20 cellular contexts compared by ENCODE assay signal in the genomic region with DNA sequence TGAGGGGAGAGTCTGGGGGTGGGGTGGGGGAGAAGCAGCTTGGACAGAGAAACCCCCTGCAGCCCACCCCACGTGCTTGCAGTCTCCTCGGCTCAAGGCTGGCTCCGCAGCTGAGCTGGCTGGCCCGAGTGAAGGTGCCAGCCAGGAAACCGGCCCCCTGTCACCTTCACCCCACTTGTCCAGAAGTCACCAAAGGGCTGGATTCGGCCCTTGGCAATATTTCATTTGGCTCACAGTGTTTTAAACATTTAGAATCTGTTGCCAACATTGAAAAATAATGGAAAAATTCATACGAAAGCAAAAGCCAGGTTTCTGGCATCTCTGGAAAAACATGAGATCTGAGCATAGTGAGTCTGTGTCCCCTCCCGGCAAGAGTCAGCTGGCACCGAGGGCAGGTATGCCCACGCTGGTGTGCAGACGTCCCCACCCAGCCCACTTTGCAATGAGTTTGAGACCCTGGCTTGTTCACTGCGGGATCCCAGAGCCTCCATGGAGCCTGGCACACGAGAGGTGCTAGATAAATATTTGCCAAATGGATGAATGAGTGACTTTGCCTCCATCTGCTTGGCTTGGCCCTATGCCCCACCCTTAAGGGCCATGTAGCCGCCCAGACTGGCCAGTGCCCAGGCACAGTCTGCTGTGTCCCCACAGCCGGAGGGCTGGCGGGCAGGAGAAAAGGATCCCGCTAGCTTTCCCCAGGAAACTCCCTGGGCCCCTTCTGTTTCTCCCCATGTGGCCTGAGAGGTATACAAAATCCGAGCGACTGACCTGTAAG. TPM values are rescaled to one million over a fixed set of nuclear protein-coding genes. Genes with fewer than 3 reads are reported as not detected.
DNase-seq lines count a peak whose midpoint lies in the region; ATAC-seq and TF ChIP-seq lines count a peak whose summit lies in the region.
"Had no signal": no experiment of that assay in that cellular context is flagged by ENCODE, and none has a peak within 500 bp of the region (broad histone marks: within the 10 kb centered on the region; RNA-seq: fewer than 3 reads in every experiment).

No MANE protein-coding gene starts in this region.

- no peak overlapping the region for H2AK5ac ChIP-seq in trophoblast cell (ENCODE audit: low read length)

- ATAC-seq in GM18519 (IDR thresholded peaks at IDR 0.05; ENCODE audit: low FRiP score, unreplicated experiment), result no peak
- ATAC-seq: stimulated activated naive CD8-positive, alpha-beta T cell treated with anti-CD3 and anti-CD28 coated beads, Interleukin-15, Interleukin-2, amounts not matched to agents 100 U/mL and 50 U/mL, for 24 hours had no signal

- no peak overlapping the region for H4K8ac ChIP-seq in trophoblast cell (ENCODE audit: low read depth, low read length)

- H3K4me2 ChIP-seq in trophoblast cell (ENCODE audit: low read length), result no peak overlapping the region

- H2BK5ac ChIP-seq in trophoblast cell (ENCODE audit: low read depth, low read length, poor library complexity), result no peak overlapping the region

- peak overlapping the region; percentile 26 for H3K4me3 ChIP-seq in coronary artery
- no peak overlapping the region for H3K4me3 ChIP-seq in trophoblast cell (ENCODE audit: low read depth, low read length)
- no peak overlapping the region for H3K4me3 ChIP-seq in testis

- H3K4ac ChIP-seq in trophoblast cell (ENCODE audit: low read depth, low read length), result no peak overlapping the region

- no peak overlapping the region for H2BK120ac ChIP-seq in trophoblast cell (ENCODE audit: insufficient read depth, low read length, poor library complexity)

- no peak for TF ChIP-seq POLR2A in testis (IDR thresholded peaks at IDR 0.05)

- H3K27ac ChIP-seq in coronary artery, result no peak overlapping the region
- no peak overlapping the region for H3K27ac ChIP-seq in trophoblast cell (ENCODE audit: low read depth, low read length)
- H3K27ac ChIP-seq in testis, result no peak overlapping the region

- peaks cover 2% of the 10 kb centered on the region for H3K9me3 ChIP-seq in trophoblast cell (ENCODE audit: insufficient read depth, low read depth, low read length)
- H3K9me3 ChIP-seq in testis, result no peaks in the 10 kb centered on the region

- DNase-seq in DMS53 treated with DMSO at 0.1 percent for 48 hours (lab: John Stamatoyannopoulos, UW; ENCODE audit: unreplicated experiment), result peak; percentile 51
- DNase-seq in NCI-H446 (lab: John Stamatoyannopoulos, UW), result peak; percentile 20 to 75
- no peak for DNase-seq in coronary artery (ENCODE audit: low spot score)
- DNase-seq in trophoblast cell, result no peak
- DNase-seq in inferior parietal cortex (ENCODE audit: extremely low spot score), result no peak
- DNase-seq in stimulated activated CD4-positive, alpha-beta T cell treated with anti-CD3 and anti-CD28 coated beads, Interleukin-4, amount 100 ng/mL, for 4 hours, result no peak
- DNase-seq in testis, result no peak
- DNase-seq: activated CD4-positive, alpha-beta T cell treated with anti-CD3 and anti-CD28 coated beads, Interleukin-2, amount 10 ng/mL, durations not matched to agents 24 days and 14 days; activated CD8-positive, alpha-beta memory T cell treated with anti-CD3 and anti-CD28 coated beads, Interleukin-2, amount 50 U/mL, for 48 hours; activated naive CD4-positive, alpha-beta T cell treated with Interleukin-2 at 50 U/mL for 16 hours; AML-193; GOT3; mesendoderm; NCI-H1694 treated with DMSO at 0.1 percent for 48 hours; stimulated activated naive CD8-positive, alpha-beta T cell treated with anti-CD3 and anti-CD28 coated beads, Interleukin-15, Interleukin-2, amounts not matched to agents 100 U/mL and 50 U/mL, for 24 hours had no signal

- no peak for TF ChIP-seq CTCF in coronary artery (IDR thresholded peaks at IDR 0.05)
- no peak for TF ChIP-seq CTCF in testis (IDR thresholded peaks at IDR 0.05)

- H3K27me3 ChIP-seq in trophoblast cell (ENCODE audit: insufficient read depth, low read length) (no peaks in the 10 kb centered on the region), testis (no peaks in the 10 kb centered on the region)

- WGBS in trophoblast cell (ENCODE audit: extremely low coverage, insufficient coverage, insufficient read length), result no CpG with 5 or more reads among the region's 19 CpGs
- WGBS in testis, 2 donors, result 66 to 68% methylated on average over 15 to 19 of the region's 19 CpGs

- no peak overlapping the region for H2BK12ac ChIP-seq in trophoblast cell (ENCODE audit: low read length)

- H4K12ac ChIP-seq in trophoblast cell (ENCODE audit: low read depth, low read length), result peak overlapping the region; percentile 44

- H3K36me3 ChIP-seq in trophoblast cell (ENCODE audit: control insufficient read depth in 1 of 2, insufficient read depth in 2 of 2, low read length in 2 of 2) (peaks cover 23 to 27% of the 10 kb centered on the region in 2 experiments), testis (ENCODE audit: low read depth, missing control alignments) (no peaks in the 10 kb centered on the region)

- peaks cover 0 to 2% of the 10 kb centered on the region in 2 experiments for H3K4me1 ChIP-seq in trophoblast cell (ENCODE audit: control insufficient read depth in 1 of 2, insufficient read depth in 2 of 2, low read length in 2 of 2)
- H3K4me1 ChIP-seq in testis, result peaks cover 3% of the 10 kb centered on the region

- H3K9ac ChIP-seq in trophoblast cell (ENCODE audit: low read length), result no peak overlapping the region

- no peak overlapping the region for H3K14ac ChIP-seq in trophoblast cell (ENCODE audit: low read length)

- no peak overlapping the region for H3K23ac ChIP-seq in trophoblast cell (ENCODE audit: low read length)

- H4K91ac ChIP-seq in trophoblast cell (ENCODE audit: low read depth, low read length), result no peak overlapping the region

- no peaks in the 10 kb centered on the region for H3K79me1 ChIP-seq in trophoblast cell (ENCODE audit: low read length)

- intact Hi-C loops in testis (cut with DNase I; ENCODE audit: low total_unique reads), result no loop called here

- H3K79me2 ChIP-seq in trophoblast cell (ENCODE audit: control insufficient read depth, insufficient read depth, low read length, poor library complexity), result no peaks in the 10 kb centered on the region

- no peak overlapping the region for H3K18ac ChIP-seq in trophoblast cell (ENCODE audit: low read length)

- H2AFZ ChIP-seq in trophoblast cell (ENCODE audit: insufficient read depth, low read length, poor library complexity), result no peak overlapping the region

RNA-seq across cellular contexts. Expression of gene MSI1, which starts 18.2 kb away (rescaled TPM):
- polyA plus RNA-seq in trophoblast cell (2013), result 6.1 and 6.8 TPM in 2 replicates
- total RNA-seq in testis, result 10 to 100 TPM in 1 of 2 donors, 1 to 10 TPM in 1; 7.4 to 14.8 TPM
- 25.1 TPM for polyA plus RNA-seq in testis (ENCODE audit: insufficient read depth, low read depth, low replicate concordance)
- total RNA-seq: dermis microvascular lymphatic vessel endothelial cell, M059J had no signal

RNA-seq across cellular contexts. Expression of gene PLA2G1B, which starts 23.2 kb away (rescaled TPM):
- not detected in 2 replicates for polyA plus RNA-seq in trophoblast cell (2013)
- total RNA-seq in testis, result under 1 TPM in 1 of 2 donors, not detected in 1; 0.94 TPM
- 3.6 TPM for polyA plus RNA-seq in testis (ENCODE audit: insufficient read depth, low read depth, low replicate concordance)
- total RNA-seq: activated CD4-positive, alpha-beta T cell treated with anti-CD3 and anti-CD28 coated beads, Interleukin-2, amount 10 ng/mL, durations not matched to agents 24 days and 14 days; dermis microvascular lymphatic vessel endothelial cell; M059J; renal cortical epithelial cell had no signal

RNA-seq across cellular contexts. Expression of gene SIRT4, which starts 48.6 kb away (rescaled TPM):
- 3.2 and 4.4 TPM in 2 replicates for polyA plus RNA-seq in trophoblast cell (2013)
- total RNA-seq in testis, result 1 to 10 TPM; 3.3 to 5.0 TPM
- polyA plus RNA-seq in testis (ENCODE audit: insufficient read depth, low read depth, low replicate concordance), result 10.0 TPM

RNA-seq across cellular contexts. Expression of gene RNU4-1, which starts 57.7 kb away (rescaled TPM):
- polyA plus RNA-seq in trophoblast cell (2013), result not detected in 2 replicates
- total RNA-seq in testis, result under 1 TPM; under 0.01 TPM
- polyA plus RNA-seq in testis (ENCODE audit: insufficient read depth, low read depth, low replicate concordance), result not detected
- total RNA-seq: M059J had no signal
- polyA plus RNA-seq: esophagus had no signal

RNA-seq across cellular contexts. Expression of gene RNU4-2, which starts 59.1 kb away (rescaled TPM):
- polyA plus RNA-seq in trophoblast cell (2013), result not detected in 2 replicates
- total RNA-seq in testis, result under 1 TPM; under 0.01 TPM
- not detected for polyA plus RNA-seq in testis (ENCODE audit: insufficient read depth, low read depth, low replicate concordance)
- polyA plus RNA-seq: esophagus had no signal

Comparison
In these comparisons a context has a peak if more than half of its experiments do, and no peak if none do; other contexts are left out.
1. DNase-seq: peak in DMS53 treated with DMSO at 0.1 percent for 48 hours (single experiment) and NCI-H446 (2 of 2); none in coronary artery (single experiment), trophoblast cell (0 of 2), inferior parietal cortex (single experiment), stimulated activated CD4-positive, alpha-beta T cell treated with anti-CD3 and anti-CD28 coated beads, Interleukin-4, amount 100 ng/mL, for 4 hours (0 of 2) and testis (single experiment).